Comparison of ENCODE assay signal across 14 cellular contexts in genomic region chr2:95275601-95276243, GRCh38. TPM values are rescaled to one million over a fixed set of nuclear protein-coding genes. Genes with fewer than 3 reads are reported as not detected.
DNase-seq lines count a peak whose midpoint lies in the region; ATAC-seq and TF ChIP-seq lines count a peak whose summit lies in the region.
"Had no signal": no experiment of that assay in that cellular context is flagged by ENCODE, and none has a peak within 500 bp of the region (broad histone marks: within the 10 kb centered on the region; RNA-seq: fewer than 3 reads in every experiment).

No MANE protein-coding gene starts in this region.

- no peak for TF ChIP-seq EP300 in suprapubic skin (IDR thresholded peaks at IDR 0.05)

- H2AK5ac ChIP-seq in mesendoderm (ENCODE audit: low read length), result no peak overlapping the region

- H2AFZ ChIP-seq in mammary epithelial cell (ENCODE audit: low read depth, low read length), result peak overlapping the region; percentile 75

- H3K4me3 ChIP-seq in mammary epithelial cell (replicated peaks in 1 of 3; ENCODE audit: insufficient read depth in 1 of 3, low read depth in 2 of 3, low read length in 3 of 3) (peak overlapping the region; percentile 23 to 62 (median 58)), mesendoderm (ENCODE audit: low read length) (no peak overlapping the region), suprapubic skin (peak overlapping the region; percentile 48)
- H3K4me3 ChIP-seq: A549 had no signal

- H2BK120ac ChIP-seq in mesendoderm (ENCODE audit: low read depth, low read length), result no peak overlapping the region

- DNase-seq in activated CD8-positive, alpha-beta memory T cell treated with anti-CD3 and anti-CD28 coated beads, Interleukin-2, amount 50 U/mL, for 4 hours, result peak; percentile 1
- no peak for DNase-seq in activated CD8-positive, alpha-beta memory T cell treated with anti-CD3 and anti-CD28 coated beads, Interleukin-2, amount 10 ng/mL, durations not matched to agents 7 days and 5 days
- DNase-seq in mammary epithelial cell (peak; percentile 64), mesendoderm (no peak), suprapubic skin (ENCODE audit: low spot score in 2 of 2) (peak; percentile 58 to 78), NCI-H1105 (lab: John Stamatoyannopoulos, UW) (no peak)
- DNase-seq: activated CD4-positive, alpha-beta T cell treated with anti-CD3 and anti-CD28 coated beads, Interleukin-2, amount 50 U/mL, for 48 hours; NCI-H1694 treated with DMSO at 0.1 percent for 48 hours; stimulated activated naive CD8-positive, alpha-beta T cell treated with anti-CD3 and anti-CD28 coated beads, Interleukin-15, Interleukin-2, amounts not matched to agents 100 U/mL and 50 U/mL, for 24 hours; T-helper 2 cell had no signal

- peaks cover 56% of the 10 kb centered on the region for H3K4me1 ChIP-seq in mammary epithelial cell (ENCODE audit: insufficient read depth, low read length)
- H3K4me1 ChIP-seq in mesendoderm (ENCODE audit: control insufficient read depth, low read depth, low read length), result peaks cover 5% of the 10 kb centered on the region
- H3K4me1 ChIP-seq in suprapubic skin, result peaks cover 56% of the 10 kb centered on the region
- H3K4me1 ChIP-seq: A549 had no signal

- no peaks in the 10 kb centered on the region for H3K9me3 ChIP-seq in mammary epithelial cell (replicated peaks; ENCODE audit: insufficient read depth, low read length)
- H3K9me3 ChIP-seq in suprapubic skin, result no peaks in the 10 kb centered on the region

- H3K56ac ChIP-seq in mesendoderm (ENCODE audit: low read length), result peak overlapping the region; percentile 7

- H3K27me3 Mint-ChIP-seq in activated CD8-positive, alpha-beta memory T cell treated with anti-CD3 and anti-CD28 coated beads, Interleukin-2, amount 10 ng/mL, durations not matched to agents 7 days and 5 days, result no peaks in the 10 kb centered on the region
- no peaks in the 10 kb centered on the region for H3K27me3 Mint-ChIP-seq in activated T-helper 17 cell treated with anti-CD3 and anti-CD28 coated beads, Interleukin-2, amount 50 U/mL, for 72 hours

- no peak for ATAC-seq in activated CD8-positive, alpha-beta memory T cell treated with anti-CD3 and anti-CD28 coated beads, Interleukin-2, amount 10 ng/mL, durations not matched to agents 7 days and 5 days
- no peak for ATAC-seq in activated T-helper 17 cell treated with anti-CD3 and anti-CD28 coated beads, Interleukin-2, amount 50 U/mL, for 72 hours (replicated peaks)
- no peak for ATAC-seq in GM19455 (IDR thresholded peaks at IDR 0.05; ENCODE audit: unreplicated experiment)
- ATAC-seq: A549; naive thymus-derived CD8-positive, alpha-beta T cell; stimulated activated naive CD8-positive, alpha-beta T cell treated with anti-CD3 and anti-CD28 coated beads, Interleukin-15, Interleukin-2, amounts not matched to agents 100 U/mL and 50 U/mL, for 24 hours had no signal

- TF ChIP-seq POLR2A in suprapubic skin (IDR thresholded peaks at IDR 0.05), result no peak

- dilution Hi-C loops in mammary epithelial cell (cut with HindIII; ENCODE audit: low sequenced_read_pairs), result no loop called here

- H4K5ac ChIP-seq in mesendoderm (ENCODE audit: low read length), result no peak overlapping the region

- no peak overlapping the region for H2BK15ac ChIP-seq in mesendoderm (replicated peaks; ENCODE audit: low read depth)

- no peak overlapping the region for H3K27ac Mint-ChIP-seq in activated CD8-positive, alpha-beta memory T cell treated with anti-CD3 and anti-CD28 coated beads, Interleukin-2, amount 10 ng/mL, durations not matched to agents 7 days and 5 days
- H3K27ac Mint-ChIP-seq in activated T-helper 17 cell treated with anti-CD3 and anti-CD28 coated beads, Interleukin-2, amount 50 U/mL, for 72 hours, result no peak overlapping the region
- H3K27ac Mint-ChIP-seq: naive thymus-derived CD8-positive, alpha-beta T cell had no signal

- no peak overlapping the region for H3K23ac ChIP-seq in mesendoderm (ENCODE audit: low read length)

- H3K36me3 Mint-ChIP-seq in activated CD8-positive, alpha-beta memory T cell treated with anti-CD3 and anti-CD28 coated beads, Interleukin-2, amount 10 ng/mL, durations not matched to agents 7 days and 5 days, result no peaks in the 10 kb centered on the region
- no peaks in the 10 kb centered on the region for H3K36me3 Mint-ChIP-seq in activated T-helper 17 cell treated with anti-CD3 and anti-CD28 coated beads, Interleukin-2, amount 50 U/mL, for 72 hours (ENCODE audit: low read depth)
- H3K36me3 Mint-ChIP-seq: naive thymus-derived CD8-positive, alpha-beta T cell had no signal

- H3K36me3 ChIP-seq in mammary epithelial cell (ENCODE audit: insufficient read depth, low read length) (peaks cover 8% of the 10 kb centered on the region), mesendoderm (ENCODE audit: control insufficient read depth, insufficient read depth, low read length) (no peaks in the 10 kb centered on the region), suprapubic skin (peaks cover 8% of the 10 kb centered on the region)

- no peaks in the 10 kb centered on the region for H3K79me1 ChIP-seq in mesendoderm (ENCODE audit: low read length)

- intact Hi-C loops in mammary epithelial cell (cut with micrococcal nuclease), result loop anchor here (2.0 kb wide), 1 partner anchor 45 kb away; no protein-coding TSS in a partner anchor

- peak overlapping the region; percentile 19 for H3K9ac ChIP-seq in mammary epithelial cell (ENCODE audit: insufficient read depth, low read length)
- no peak overlapping the region for H3K9ac ChIP-seq in mesendoderm (ENCODE audit: low read length)

- in situ Hi-C loops in mammary epithelial cell (cut with MboI; ENCODE audit: low sequenced_read_pairs in 2 of 2), result no loop called here

- no peak overlapping the region for H2BK5ac ChIP-seq in mesendoderm (ENCODE audit: low read length)

- WGBS in mammary epithelial cell (ENCODE audit: low coverage, missing lambda C conversion rate), result 12% methylated on average over 24 of the region's 28 CpGs
- WGBS in mesendoderm (ENCODE audit: extremely low coverage, insufficient coverage, low lambda C conversion rate), result no CpG with 5 or more reads among the region's 28 CpGs
- 72% methylated on average over 9 of the region's 28 CpGs for WGBS in suprapubic skin

- H3K79me2 ChIP-seq in mammary epithelial cell (ENCODE audit: insufficient read depth, low read length) (peaks cover 48% of the 10 kb centered on the region), mesendoderm (ENCODE audit: control insufficient read depth, insufficient read depth, low read length) (no peaks in the 10 kb centered on the region)

- CTCF ChIA-PET in activated CD8-positive, alpha-beta memory T cell treated with anti-CD3 and anti-CD28 coated beads, Interleukin-2, amount 10 ng/mL, durations not matched to agents 7 days and 5 days (lab: Charles Lee), result no interaction called here
- CTCF ChIA-PET in mammary epithelial cell (lab: Charles Lee; ENCODE audit: low non-redundant PET), result interaction anchor here (0.7 to 0.8 kb wide), 2 partner anchors 44 kb away, joined by 3 read pairs; no protein-coding TSS in a partner anchor

- no peak overlapping the region for H3K18ac ChIP-seq in mesendoderm (ENCODE audit: low read length)

- no peak for TF ChIP-seq CTCF in mammary epithelial cell (conservative IDR thresholded peaks at IDR 0.05 in 1 of 2, IDR thresholded peaks at IDR 0.05 in 1 of 2; ENCODE audit: extremely low read depth in 1 of 2, insufficient read depth in 1 of 2, low read depth in 1 of 2, low read length in 2 of 2)
- TF ChIP-seq CTCF in suprapubic skin (IDR thresholded peaks at IDR 0.05), result no peak

- H3K4me1 Mint-ChIP-seq in activated CD8-positive, alpha-beta memory T cell treated with anti-CD3 and anti-CD28 coated beads, Interleukin-2, amount 10 ng/mL, durations not matched to agents 7 days and 5 days, result no peaks in the 10 kb centered on the region
- no peaks in the 10 kb centered on the region for H3K4me1 Mint-ChIP-seq in activated T-helper 17 cell treated with anti-CD3 and anti-CD28 coated beads, Interleukin-2, amount 50 U/mL, for 72 hours
- H3K4me1 Mint-ChIP-seq: naive thymus-derived CD8-positive, alpha-beta T cell had no signal

- H4K20me1 ChIP-seq in mammary epithelial cell (ENCODE audit: insufficient read depth, low read length), result no peaks in the 10 kb centered on the region

- no TSS peak for BruUV-seq in mammary epithelial cell (replicated peaks; lab: Mats Ljungman, UMichigan)

- H3K27ac ChIP-seq in mammary epithelial cell (ENCODE audit: insufficient read depth, low read depth, low read length) (peak overlapping the region; percentile 40), mesendoderm (ENCODE audit: low read depth, low read length) (no peak overlapping the region), suprapubic skin (peak overlapping the region; percentile 90)
- H3K27ac ChIP-seq: A549 had no signal

- H3K27me3 ChIP-seq in mammary epithelial cell (ENCODE audit: insufficient read depth, low read length), result no peaks in the 10 kb centered on the region
- H3K27me3 ChIP-seq in mesendoderm (ENCODE audit: insufficient read depth, low read length, poor library complexity), result no peaks in the 10 kb centered on the region
- H3K27me3 ChIP-seq in suprapubic skin, result no peaks in the 10 kb centered on the region

- H4K8ac ChIP-seq in mesendoderm (ENCODE audit: low read depth, low read length), result no peak overlapping the region

- no peak overlapping the region for H3K4me3 Mint-ChIP-seq in activated CD8-positive, alpha-beta memory T cell treated with anti-CD3 and anti-CD28 coated beads, Interleukin-2, amount 10 ng/mL, durations not matched to agents 7 days and 5 days
- no peak overlapping the region for H3K4me3 Mint-ChIP-seq in activated T-helper 17 cell treated with anti-CD3 and anti-CD28 coated beads, Interleukin-2, amount 50 U/mL, for 72 hours
- H3K4me3 Mint-ChIP-seq: naive thymus-derived CD8-positive, alpha-beta T cell had no signal

- H3K4ac ChIP-seq in mesendoderm (ENCODE audit: low read depth, low read length), result no peak overlapping the region

- no peaks in the 10 kb centered on the region for H3K9me3 Mint-ChIP-seq in activated CD8-positive, alpha-beta memory T cell treated with anti-CD3 and anti-CD28 coated beads, Interleukin-2, amount 10 ng/mL, durations not matched to agents 7 days and 5 days (ENCODE audit: low read depth)
- no peaks in the 10 kb centered on the region for H3K9me3 Mint-ChIP-seq in activated T-helper 17 cell treated with anti-CD3 and anti-CD28 coated beads, Interleukin-2, amount 50 U/mL, for 72 hours
- H3K9me3 Mint-ChIP-seq: naive thymus-derived CD8-positive, alpha-beta T cell had no signal

- H3K4me2 ChIP-seq in mammary epithelial cell (ENCODE audit: insufficient read depth, low read depth, low read length) (peak overlapping the region; percentile 87), mesendoderm (ENCODE audit: low read length) (no peak overlapping the region)
- H3K4me2 ChIP-seq: A549 had no signal

RNA-seq across cellular contexts. Expression of gene PROM2, which starts 1.5 kb away (rescaled TPM):
- under 1 TPM in 1 of 2 experiments, not detected in 1; 0.82 TPM for total RNA-seq in activated CD8-positive, alpha-beta memory T cell treated with anti-CD3 and anti-CD28 coated beads, Interleukin-2, amount 10 ng/mL, durations not matched to agents 7 days and 5 days
- total RNA-seq in mammary epithelial cell, result 10 to 100 TPM; 27.3 to 73.5 TPM
- 48.8 TPM for polyA plus RNA-seq in mammary epithelial cell
- 88.2 TPM for polyA minus RNA-seq in mammary epithelial cell
- 2.9 TPM for polyA plus RNA-seq in mesendoderm (2013, experiment 1 of 2)
- 3.7 TPM for polyA plus RNA-seq in mesendoderm (2013, experiment 2 of 2)
- total RNA-seq in suprapubic skin, result 100 to 1,000 TPM in 2 of 4 donors, 10 to 100 TPM in 2; 96.8 to 166 (median 131) TPM
- total RNA-seq in activated T-helper 17 cell treated with anti-CD3 and anti-CD28 coated beads, Interleukin-2, amount 50 U/mL, for 72 hours, result under 1 TPM; 0.90 to 0.91 TPM
- polyA plus RNA-seq: naive thymus-derived CD8-positive, alpha-beta T cell had no signal

RNA-seq across cellular contexts. Expression of gene KCNIP3, which starts 21.4 kb away (rescaled TPM):
- not detected for total RNA-seq in activated CD8-positive, alpha-beta memory T cell treated with anti-CD3 and anti-CD28 coated beads, Interleukin-2, amount 10 ng/mL, durations not matched to agents 7 days and 5 days
- total RNA-seq in mammary epithelial cell (10 to 100 TPM in 1 of 2 donors, 1 to 10 TPM in 1; 4.8 to 14.8 TPM), suprapubic skin (10 to 100 TPM in 3 of 4 donors, 1 to 10 TPM in 1; 7.1 to 21.6 (median 13.6) TPM)
- polyA plus RNA-seq in mammary epithelial cell, result 5.4 TPM
- polyA minus RNA-seq in mammary epithelial cell, result 3.7 TPM
- 0.37 TPM for polyA plus RNA-seq in mesendoderm (2013, experiment 1 of 2)
- 0.52 TPM for polyA plus RNA-seq in mesendoderm (2013, experiment 2 of 2)
- not detected for total RNA-seq in activated T-helper 17 cell treated with anti-CD3 and anti-CD28 coated beads, Interleukin-2, amount 50 U/mL, for 72 hours
- total RNA-seq: naive thymus-derived CD8-positive, alpha-beta T cell had no signal
- polyA plus RNA-seq: naive thymus-derived CD8-positive, alpha-beta T cell had no signal

Comparison
In these comparisons a context has a peak if more than half of its experiments do, and no peak if none do; other contexts are left out.
1. DNase-seq: peak in activated CD8-positive, alpha-beta memory T cell treated with anti-CD3 and anti-CD28 coated beads, Interleukin-2, amount 50 U/mL, for 4 hours (single experiment), mammary epithelial cell (single experiment) and suprapubic skin (2 of 2); none in activated CD8-positive, alpha-beta memory T cell treated with anti-CD3 and anti-CD28 coated beads, Interleukin-2, amount 10 ng/mL, durations not matched to agents 7 days and 5 days (single experiment), mesendoderm (single experiment) and NCI-H1105 (single experiment).
2. RNA of gene PROM2, which starts 1.5 kb away (total RNA-seq): 96.8 to 166 TPM in suprapubic skin and 27.3 to 73.5 TPM in mammary epithelial cell; 0.90 to 0.91 TPM in activated T-helper 17 cell treated with anti-CD3 and anti-CD28 coated beads, Interleukin-2, amount 50 U/mL, for 72 hours and 0.82 TPM in activated CD8-positive, alpha-beta memory T cell treated with anti-CD3 and anti-CD28 coated beads, Interleukin-2, amount 10 ng/mL, durations not matched to agents 7 days and 5 days; every median in the first group is over 10 times any median in the second.
3. RNA of gene KCNIP3, which starts 21.4 kb away (total RNA-seq): 4.8 to 14.8 TPM in mammary epithelial cell and 7.1 to 21.6 TPM in suprapubic skin; not detected in activated T-helper 17 cell treated with anti-CD3 and anti-CD28 coated beads, Interleukin-2, amount 50 U/mL, for 72 hours and not detected in activated CD8-positive, alpha-beta memory T cell treated with anti-CD3 and anti-CD28 coated beads, Interleukin-2, amount 10 ng/mL, durations not matched to agents 7 days and 5 days; every median in the first group is over 4 times any median in the second.